In genomic region chr1:117796226-117796625, GRCh38 we compare ENCODE assay signal across 25 cellular contexts.
"Had no signal": no experiment of that assay in that cellular context is flagged by ENCODE, and none has a peak within 500 bp of the region (broad histone marks: within the 10 kb centered on the region; RNA-seq: fewer than 3 reads in every experiment).

No MANE protein-coding gene starts in this region.

- H3K4me3 Mint-ChIP-seq: activated CD4-positive, alpha-beta T cell treated with anti-CD3 and anti-CD28 coated beads, Interleukin-2, amount 10 ng/mL, durations not matched to agents 7 days and 5 days; activated CD8-positive, alpha-beta T cell treated with anti-CD3 and anti-CD28 coated beads for 36 hours; activated naive CD4-positive, alpha-beta T cell treated with anti-CD3 and anti-CD28 coated beads, Interleukin-2, amount 50 U/mL, for 24 hours; activated T-helper 1 cell treated with anti-CD3 and anti-CD28 coated beads, Interleukin-12 subunit alpha, Interleukin-12 subunit beta, Interleukin-2, Interleukin-4 antibody, amounts not matched to agents 30 ng/mL and 10 ng/mL and 1 ng/mL, durations not matched to agents 14 hours and 24 hours and 36 hours; brain; central memory CD8-positive, alpha-beta T cell; nephron progenitor cell; stimulated activated effector memory CD8-positive, alpha-beta T cell treated with anti-CD3 and anti-CD28 coated beads, Interleukin-12 subunit alpha, Interleukin-12 subunit beta, amount 100 ng/mL, for 72 hours; stimulated activated naive CD8-positive, alpha-beta T cell treated with anti-CD3 and anti-CD28 coated beads, Interleukin-15, amount 100 ng/mL, for 72 hours had no signal

- DNase-seq: activated CD4-positive, alpha-beta T cell treated with anti-CD3 and anti-CD28 coated beads, Interleukin-2, amount 10 ng/mL, durations not matched to agents 7 days and 5 days; activated CD8-positive, alpha-beta T cell treated with anti-CD3 and anti-CD28 coated beads for 36 hours; activated gamma-delta T cell; anterior cingulate cortex; effector memory CD4-positive, alpha-beta T cell; head of caudate nucleus; hypothalamus; mesendoderm; mucosa of descending colon; nephron progenitor cell; pancreas; right cardiac atrium; stimulated activated CD4-positive, alpha-beta T cell treated with anti-CD3 and anti-CD28 coated beads, Interleukin-1b, Interleukin-23, amount 100 ng/mL, for 48 hours; stimulated activated naive CD8-positive, alpha-beta T cell treated with anti-CD3 and anti-CD28 coated beads, Interleukin-15, amount 100 ng/mL, for 72 hours; tibial artery; uterus had no signal

- H3K9me3 ChIP-seq: esophagus muscularis mucosa, gastroesophageal sphincter, mucosa of descending colon, pancreas, tibial artery, uterus had no signal

- H3K36me3 ChIP-seq: esophagus muscularis mucosa, gastroesophageal sphincter, pancreas, tibial artery, uterus had no signal

- H3K27me3 ChIP-seq: esophagus muscularis mucosa, gastroesophageal sphincter, pancreas, tibial artery, uterus had no signal

- H3K4me3 ChIP-seq: esophagus muscularis mucosa, gastroesophageal sphincter, mucosa of descending colon, pancreas, tibial artery, uterus had no signal

- H3K27me3 Mint-ChIP-seq: brain had no signal

- ATAC-seq: activated CD4-positive, CD25-positive, alpha-beta regulatory T cell treated with anti-CD3 and anti-CD28 coated beads, Interleukin-2, amount 50 U/mL, for 24 hours; activated CD8-positive, alpha-beta T cell treated with anti-CD3 and anti-CD28 coated beads for 36 hours; gastroesophageal sphincter; mucosa of descending colon; pancreas; stimulated activated effector memory CD8-positive, alpha-beta T cell treated with anti-CD3 and anti-CD28 coated beads, Interleukin-12 subunit alpha, Interleukin-12 subunit beta, amount 100 ng/mL, for 72 hours; stimulated activated naive CD8-positive, alpha-beta T cell treated with anti-CD3 and anti-CD28 coated beads, Interleukin-15, amount 100 ng/mL, for 72 hours had no signal

- H3K36me3 Mint-ChIP-seq: activated naive CD4-positive, alpha-beta T cell treated with anti-CD3 and anti-CD28 coated beads, Interleukin-2, amount 50 U/mL, for 24 hours; brain; stimulated activated effector memory CD8-positive, alpha-beta T cell treated with anti-CD3 and anti-CD28 coated beads, Interleukin-12 subunit alpha, Interleukin-12 subunit beta, amount 100 ng/mL, for 72 hours had no signal

- H3K27ac Mint-ChIP-seq: activated CD4-positive, alpha-beta T cell treated with anti-CD3 and anti-CD28 coated beads, Interleukin-2, amount 10 ng/mL, durations not matched to agents 7 days and 5 days; activated CD8-positive, alpha-beta T cell treated with anti-CD3 and anti-CD28 coated beads for 36 hours; activated naive CD4-positive, alpha-beta T cell treated with anti-CD3 and anti-CD28 coated beads, Interleukin-2, amount 50 U/mL, for 24 hours; activated T-helper 1 cell treated with anti-CD3 and anti-CD28 coated beads, Interleukin-12 subunit alpha, Interleukin-12 subunit beta, Interleukin-2, Interleukin-4 antibody, amounts not matched to agents 30 ng/mL and 10 ng/mL and 1 ng/mL, durations not matched to agents 14 hours and 24 hours and 36 hours; brain; nephron progenitor cell; stimulated activated effector memory CD8-positive, alpha-beta T cell treated with anti-CD3 and anti-CD28 coated beads, Interleukin-12 subunit alpha, Interleukin-12 subunit beta, amount 100 ng/mL, for 72 hours; stimulated activated naive CD8-positive, alpha-beta T cell treated with anti-CD3 and anti-CD28 coated beads, Interleukin-15, amount 100 ng/mL, for 72 hours had no signal

- H3K9me3 Mint-ChIP-seq: activated CD4-positive, alpha-beta T cell treated with anti-CD3 and anti-CD28 coated beads, Interleukin-2, amount 10 ng/mL, durations not matched to agents 7 days and 5 days; activated CD8-positive, alpha-beta T cell treated with anti-CD3 and anti-CD28 coated beads for 36 hours; activated naive CD4-positive, alpha-beta T cell treated with anti-CD3 and anti-CD28 coated beads, Interleukin-2, amount 50 U/mL, for 24 hours; activated T-helper 1 cell treated with anti-CD3 and anti-CD28 coated beads, Interleukin-12 subunit alpha, Interleukin-12 subunit beta, Interleukin-2, Interleukin-4 antibody, amounts not matched to agents 30 ng/mL and 10 ng/mL and 1 ng/mL, durations not matched to agents 14 hours and 24 hours and 36 hours; brain; central memory CD8-positive, alpha-beta T cell; stimulated activated effector memory CD8-positive, alpha-beta T cell treated with anti-CD3 and anti-CD28 coated beads, Interleukin-12 subunit alpha, Interleukin-12 subunit beta, amount 100 ng/mL, for 72 hours; stimulated activated naive CD8-positive, alpha-beta T cell treated with anti-CD3 and anti-CD28 coated beads, Interleukin-15, amount 100 ng/mL, for 72 hours had no signal

- H3K27ac ChIP-seq: esophagus muscularis mucosa, gastroesophageal sphincter, pancreas, tibial artery, uterus, VCaP had no signal

- H3K4me1 Mint-ChIP-seq: activated CD4-positive, alpha-beta T cell treated with anti-CD3 and anti-CD28 coated beads, Interleukin-2, amount 10 ng/mL, durations not matched to agents 7 days and 5 days; activated naive CD4-positive, alpha-beta T cell treated with anti-CD3 and anti-CD28 coated beads, Interleukin-2, amount 50 U/mL, for 24 hours; central memory CD8-positive, alpha-beta T cell; stimulated activated effector memory CD8-positive, alpha-beta T cell treated with anti-CD3 and anti-CD28 coated beads, Interleukin-12 subunit alpha, Interleukin-12 subunit beta, amount 100 ng/mL, for 72 hours; stimulated activated naive CD8-positive, alpha-beta T cell treated with anti-CD3 and anti-CD28 coated beads, Interleukin-15, amount 100 ng/mL, for 72 hours had no signal

- H3K4me1 ChIP-seq: pancreas had no signal
